1 cellular context compared by ENCODE assay signal in the genomic region with DNA sequence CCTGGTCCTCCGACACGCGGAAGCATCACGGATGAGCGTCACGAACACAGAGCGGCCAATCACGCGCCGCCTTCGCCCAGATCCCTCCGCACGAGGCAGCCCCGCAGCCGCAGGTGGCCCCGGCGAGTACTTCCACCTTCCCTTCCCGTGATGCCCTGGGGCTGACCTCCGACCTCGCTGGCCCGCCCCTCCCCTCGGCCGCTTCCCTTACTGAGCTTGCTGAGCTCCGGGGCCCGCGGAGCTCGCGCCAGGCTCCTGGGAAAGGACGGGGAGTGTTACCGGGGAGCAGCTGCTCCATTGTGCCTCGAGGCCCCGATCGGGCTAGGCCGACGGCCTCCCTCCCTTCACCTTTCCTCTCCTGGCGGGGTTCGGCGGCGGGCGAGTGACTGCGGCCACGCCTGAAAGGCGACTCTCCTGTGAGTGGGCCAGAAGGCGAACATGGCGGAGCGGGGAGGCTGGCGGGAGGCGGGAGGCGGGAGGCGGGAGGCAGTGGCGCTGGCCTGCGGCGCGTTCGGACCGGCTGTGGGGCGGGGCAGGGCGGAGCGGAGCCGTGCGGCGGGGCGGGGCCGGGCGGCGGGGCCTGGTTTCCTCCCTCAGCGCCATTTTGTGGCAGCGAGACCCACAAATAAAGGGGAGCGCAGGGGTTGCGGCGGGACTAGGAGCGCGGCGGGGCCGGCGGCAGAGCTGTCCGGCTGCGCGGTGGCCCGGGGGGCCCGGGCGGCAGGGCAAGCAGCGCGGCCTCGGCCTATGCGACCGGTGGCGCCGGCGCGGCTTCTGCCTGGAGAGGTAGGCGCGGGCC.
A peak's percentile ranks its signal among the peaks of the same experiment; 100 is the strongest.
TF ChIP-seq lines count a peak whose summit lies in the region.

A gene (plus strand): TSS at position 589 of the 799 bp plus-strand sequence. CDS start 8,760 bp downstream, outside the sequence.

TF ChIP-seq in HepG2, 621 proteins besides CTCF, POLR2A, EP300 and RAD21 (continued from another document and continues in another):
- TF ChIP-seq, protein P1, sequence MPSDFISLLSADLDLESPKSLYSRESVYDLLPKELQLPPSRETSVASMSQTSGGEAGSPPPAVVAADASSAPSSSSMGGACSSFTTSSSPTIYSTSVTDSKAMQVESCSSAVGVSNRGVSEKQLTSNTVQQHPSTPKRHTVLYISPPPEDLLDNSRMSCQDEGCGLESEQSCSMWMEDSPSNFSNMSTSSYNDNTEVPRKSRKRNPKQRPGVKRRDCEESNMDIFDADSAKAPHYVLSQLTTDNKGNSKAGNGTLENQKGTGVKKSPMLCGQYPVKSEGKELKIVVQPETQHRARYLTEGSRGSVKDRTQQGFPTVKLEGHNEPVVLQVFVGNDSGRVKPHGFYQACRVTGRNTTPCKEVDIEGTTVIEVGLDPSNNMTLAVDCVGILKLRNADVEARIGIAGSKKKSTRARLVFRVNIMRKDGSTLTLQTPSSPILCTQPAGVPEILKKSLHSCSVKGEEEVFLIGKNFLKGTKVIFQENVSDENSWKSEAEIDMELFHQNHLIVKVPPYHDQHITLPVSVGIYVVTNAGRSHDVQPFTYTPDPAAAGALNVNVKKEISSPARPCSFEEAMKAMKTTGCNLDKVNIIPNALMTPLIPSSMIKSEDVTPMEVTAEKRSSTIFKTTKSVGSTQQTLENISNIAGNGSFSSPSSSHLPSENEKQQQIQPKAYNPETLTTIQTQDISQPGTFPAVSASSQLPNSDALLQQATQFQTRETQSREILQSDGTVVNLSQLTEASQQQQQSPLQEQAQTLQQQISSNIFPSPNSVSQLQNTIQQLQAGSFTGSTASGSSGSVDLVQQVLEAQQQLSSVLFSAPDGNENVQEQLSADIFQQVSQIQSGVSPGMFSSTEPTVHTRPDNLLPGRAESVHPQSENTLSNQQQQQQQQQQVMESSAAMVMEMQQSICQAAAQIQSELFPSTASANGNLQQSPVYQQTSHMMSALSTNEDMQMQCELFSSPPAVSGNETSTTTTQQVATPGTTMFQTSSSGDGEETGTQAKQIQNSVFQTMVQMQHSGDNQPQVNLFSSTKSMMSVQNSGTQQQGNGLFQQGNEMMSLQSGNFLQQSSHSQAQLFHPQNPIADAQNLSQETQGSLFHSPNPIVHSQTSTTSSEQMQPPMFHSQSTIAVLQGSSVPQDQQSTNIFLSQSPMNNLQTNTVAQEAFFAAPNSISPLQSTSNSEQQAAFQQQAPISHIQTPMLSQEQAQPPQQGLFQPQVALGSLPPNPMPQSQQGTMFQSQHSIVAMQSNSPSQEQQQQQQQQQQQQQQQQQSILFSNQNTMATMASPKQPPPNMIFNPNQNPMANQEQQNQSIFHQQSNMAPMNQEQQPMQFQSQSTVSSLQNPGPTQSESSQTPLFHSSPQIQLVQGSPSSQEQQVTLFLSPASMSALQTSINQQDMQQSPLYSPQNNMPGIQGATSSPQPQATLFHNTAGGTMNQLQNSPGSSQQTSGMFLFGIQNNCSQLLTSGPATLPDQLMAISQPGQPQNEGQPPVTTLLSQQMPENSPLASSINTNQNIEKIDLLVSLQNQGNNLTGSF (CRISPR knock-in tag; IDR thresholded peaks at IDR 0.05) = peak; percentile 97; the same call in 1 of the 2 replicates
- TF ChIP-seq HES4 (CRISPR knock-in tag; IDR thresholded peaks at IDR 0.05; ENCODE audit: borderline replicate concordance) (peak; percentile 99), ZBTB8A (CRISPR knock-in tag; IDR thresholded peaks at IDR 0.05; ENCODE audit: borderline replicate concordance, low read depth) (no peak; the same call in 1 of the 2 replicates), RFX5 (IDR thresholded peaks at IDR 0.05; ENCODE audit: low read depth, low read length) (peak; percentile 22; the same call in 1 of the 2 replicates), JUNB (CRISPR knock-in tag; IDR thresholded peaks at IDR 0.05; ENCODE audit: borderline replicate concordance) (no peak), ZNF335 (CRISPR knock-in tag; IDR thresholded peaks at IDR 0.05) (peak; percentile 96), THAP11 (CRISPR knock-in tag; IDR thresholded peaks at IDR 0.05) (peak; percentile 95), FOSL1 (CRISPR knock-in tag; IDR thresholded peaks at IDR 0.05; ENCODE audit: borderline replicate concordance) (peak; percentile 76; the same call in 1 of the 2 replicates), REXO4 (CRISPR knock-in tag; IDR thresholded peaks at IDR 0.05; ENCODE audit: borderline replicate concordance) (0 out of 2 replicates have a peak, but pooled peaks have one; percentile 82), RFXAP (CRISPR knock-in tag; IDR thresholded peaks at IDR 0.05; ENCODE audit: borderline replicate concordance) (peak; percentile 98), SRF (IDR thresholded peaks at IDR 0.05; ENCODE audit: low read depth, low read length) (peak; percentile 60), U2AF1 (optimal IDR thresholded peaks at IDR 0.05; ENCODE audit: low read depth, low read length) (peak; percentile 98), ZNF614 (CRISPR knock-in tag; IDR thresholded peaks at IDR 0.05; ENCODE audit: borderline replicate concordance) (peak; percentile 95), NFYC (CRISPR knock-in tag; IDR thresholded peaks at IDR 0.05) (peak; percentile 97), NFE2 (CRISPR knock-in tag; IDR thresholded peaks at IDR 0.05) (no peak), ZNF572 (CRISPR knock-in tag; IDR thresholded peaks at IDR 0.05) (peak; percentile 97; the same call in 1 of the 2 replicates), NFE2L2 (IDR thresholded peaks at IDR 0.05; ENCODE audit: low read length) (no peak), NR2C2 (CRISPR knock-in tag; IDR thresholded peaks at IDR 0.05; ENCODE audit: borderline replicate concordance) (peak; percentile 99), KDM2A (CRISPR knock-in tag; IDR thresholded peaks at IDR 0.05; ENCODE audit: borderline replicate concordance, low read depth) (peak; percentile 100), SRSF4 (IDR thresholded peaks at IDR 0.05; ENCODE audit: low read depth, low read length, poor library complexity, severe bottlenecking) (no peak)
- TF ChIP-seq, protein P2, sequence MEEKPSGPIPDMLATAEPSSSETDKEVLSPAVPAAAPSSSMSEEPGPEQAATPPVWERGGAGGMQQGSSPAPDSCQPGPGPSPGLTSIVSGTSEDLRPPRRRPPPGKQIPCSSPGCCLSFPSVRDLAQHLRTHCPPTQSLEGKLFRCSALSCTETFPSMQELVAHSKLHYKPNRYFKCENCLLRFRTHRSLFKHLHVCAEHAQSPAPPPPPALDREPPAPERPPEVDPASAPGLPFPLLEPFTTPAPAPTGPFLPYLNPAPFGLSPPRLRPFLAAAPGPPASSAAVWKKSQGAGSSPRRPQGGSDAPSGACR (CRISPR knock-in tag; IDR thresholded peaks at IDR 0.05) = peak; percentile 94
- TF ChIP-seq, protein P3, sequence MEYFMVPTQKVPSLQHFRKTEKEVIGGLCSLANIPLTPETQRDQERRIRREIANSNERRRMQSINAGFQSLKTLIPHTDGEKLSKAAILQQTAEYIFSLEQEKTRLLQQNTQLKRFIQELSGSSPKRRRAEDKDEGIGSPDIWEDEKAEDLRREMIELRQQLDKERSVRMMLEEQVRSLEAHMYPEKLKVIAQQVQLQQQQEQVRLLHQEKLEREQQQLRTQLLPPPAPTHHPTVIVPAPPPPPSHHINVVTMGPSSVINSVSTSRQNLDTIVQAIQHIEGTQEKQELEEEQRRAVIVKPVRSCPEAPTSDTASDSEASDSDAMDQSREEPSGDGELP (IDR thresholded peaks at IDR 0.05; ENCODE audit: borderline replicate concordance, low read depth) = peak; percentile 66
- TF ChIP-seq, protein P4, sequence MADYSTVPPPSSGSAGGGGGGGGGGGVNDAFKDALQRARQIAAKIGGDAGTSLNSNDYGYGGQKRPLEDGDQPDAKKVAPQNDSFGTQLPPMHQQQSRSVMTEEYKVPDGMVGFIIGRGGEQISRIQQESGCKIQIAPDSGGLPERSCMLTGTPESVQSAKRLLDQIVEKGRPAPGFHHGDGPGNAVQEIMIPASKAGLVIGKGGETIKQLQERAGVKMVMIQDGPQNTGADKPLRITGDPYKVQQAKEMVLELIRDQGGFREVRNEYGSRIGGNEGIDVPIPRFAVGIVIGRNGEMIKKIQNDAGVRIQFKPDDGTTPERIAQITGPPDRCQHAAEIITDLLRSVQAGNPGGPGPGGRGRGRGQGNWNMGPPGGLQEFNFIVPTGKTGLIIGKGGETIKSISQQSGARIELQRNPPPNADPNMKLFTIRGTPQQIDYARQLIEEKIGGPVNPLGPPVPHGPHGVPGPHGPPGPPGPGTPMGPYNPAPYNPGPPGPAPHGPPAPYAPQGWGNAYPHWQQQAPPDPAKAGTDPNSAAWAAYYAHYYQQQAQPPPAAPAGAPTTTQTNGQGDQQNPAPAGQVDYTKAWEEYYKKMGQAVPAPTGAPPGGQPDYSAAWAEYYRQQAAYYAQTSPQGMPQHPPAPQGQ (CRISPR knock-in tag; IDR thresholded peaks at IDR 0.05; ENCODE audit: borderline replicate concordance) = peak; percentile 99; the same call in 1 of the 2 replicates
- TF ChIP-seq, protein P5, sequence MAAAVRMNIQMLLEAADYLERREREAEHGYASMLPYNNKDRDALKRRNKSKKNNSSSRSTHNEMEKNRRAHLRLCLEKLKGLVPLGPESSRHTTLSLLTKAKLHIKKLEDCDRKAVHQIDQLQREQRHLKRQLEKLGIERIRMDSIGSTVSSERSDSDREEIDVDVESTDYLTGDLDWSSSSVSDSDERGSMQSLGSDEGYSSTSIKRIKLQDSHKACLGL (CRISPR knock-in tag; IDR thresholded peaks at IDR 0.05) = peak; percentile 99
- TF ChIP-seq, protein P6, sequence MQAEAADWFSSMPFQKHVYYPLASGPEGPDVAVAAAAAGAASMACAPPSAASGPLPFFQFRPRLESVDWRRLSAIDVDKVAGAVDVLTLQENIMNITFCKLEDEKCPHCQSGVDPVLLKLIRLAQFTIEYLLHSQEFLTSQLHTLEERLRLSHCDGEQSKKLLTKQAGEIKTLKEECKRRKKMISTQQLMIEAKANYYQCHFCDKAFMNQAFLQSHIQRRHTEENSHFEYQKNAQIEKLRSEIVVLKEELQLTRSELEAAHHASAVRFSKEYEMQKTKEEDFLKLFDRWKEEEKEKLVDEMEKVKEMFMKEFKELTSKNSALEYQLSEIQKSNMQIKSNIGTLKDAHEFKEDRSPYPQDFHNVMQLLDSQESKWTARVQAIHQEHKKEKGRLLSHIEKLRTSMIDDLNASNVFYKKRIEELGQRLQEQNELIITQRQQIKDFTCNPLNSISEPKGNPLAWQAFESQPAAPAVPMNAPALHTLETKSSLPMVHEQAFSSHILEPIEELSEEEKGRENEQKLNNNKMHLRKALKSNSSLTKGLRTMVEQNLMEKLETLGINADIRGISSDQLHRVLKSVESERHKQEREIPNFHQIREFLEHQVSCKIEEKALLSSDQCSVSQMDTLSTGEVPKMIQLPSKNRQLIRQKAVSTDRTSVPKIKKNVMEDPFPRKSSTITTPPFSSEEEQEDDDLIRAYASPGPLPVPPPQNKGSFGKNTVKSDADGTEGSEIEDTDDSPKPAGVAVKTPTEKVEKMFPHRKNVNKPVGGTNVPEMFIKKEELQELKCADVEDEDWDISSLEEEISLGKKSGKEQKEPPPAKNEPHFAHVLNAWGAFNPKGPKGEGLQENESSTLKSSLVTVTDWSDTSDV (CRISPR knock-in tag; IDR thresholded peaks at IDR 0.05) = peak; percentile 97
- TF ChIP-seq, protein P7, sequence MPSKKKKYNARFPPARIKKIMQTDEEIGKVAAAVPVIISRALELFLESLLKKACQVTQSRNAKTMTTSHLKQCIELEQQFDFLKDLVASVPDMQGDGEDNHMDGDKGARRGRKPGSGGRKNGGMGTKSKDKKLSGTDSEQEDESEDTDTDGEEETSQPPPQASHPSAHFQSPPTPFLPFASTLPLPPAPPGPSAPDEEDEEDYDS (CRISPR knock-in tag; IDR thresholded peaks at IDR 0.05) = peak; percentile 91
- TF ChIP-seq, protein P8, sequence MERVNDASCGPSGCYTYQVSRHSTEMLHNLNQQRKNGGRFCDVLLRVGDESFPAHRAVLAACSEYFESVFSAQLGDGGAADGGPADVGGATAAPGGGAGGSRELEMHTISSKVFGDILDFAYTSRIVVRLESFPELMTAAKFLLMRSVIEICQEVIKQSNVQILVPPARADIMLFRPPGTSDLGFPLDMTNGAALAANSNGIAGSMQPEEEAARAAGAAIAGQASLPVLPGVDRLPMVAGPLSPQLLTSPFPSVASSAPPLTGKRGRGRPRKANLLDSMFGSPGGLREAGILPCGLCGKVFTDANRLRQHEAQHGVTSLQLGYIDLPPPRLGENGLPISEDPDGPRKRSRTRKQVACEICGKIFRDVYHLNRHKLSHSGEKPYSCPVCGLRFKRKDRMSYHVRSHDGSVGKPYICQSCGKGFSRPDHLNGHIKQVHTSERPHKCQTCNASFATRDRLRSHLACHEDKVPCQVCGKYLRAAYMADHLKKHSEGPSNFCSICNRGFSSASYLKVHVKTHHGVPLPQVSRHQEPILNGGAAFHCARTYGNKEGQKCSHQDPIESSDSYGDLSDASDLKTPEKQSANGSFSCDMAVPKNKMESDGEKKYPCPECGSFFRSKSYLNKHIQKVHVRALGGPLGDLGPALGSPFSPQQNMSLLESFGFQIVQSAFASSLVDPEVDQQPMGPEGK (CRISPR knock-in tag; IDR thresholded peaks at IDR 0.05) = peak; percentile 79
- TF ChIP-seq, protein P9, sequence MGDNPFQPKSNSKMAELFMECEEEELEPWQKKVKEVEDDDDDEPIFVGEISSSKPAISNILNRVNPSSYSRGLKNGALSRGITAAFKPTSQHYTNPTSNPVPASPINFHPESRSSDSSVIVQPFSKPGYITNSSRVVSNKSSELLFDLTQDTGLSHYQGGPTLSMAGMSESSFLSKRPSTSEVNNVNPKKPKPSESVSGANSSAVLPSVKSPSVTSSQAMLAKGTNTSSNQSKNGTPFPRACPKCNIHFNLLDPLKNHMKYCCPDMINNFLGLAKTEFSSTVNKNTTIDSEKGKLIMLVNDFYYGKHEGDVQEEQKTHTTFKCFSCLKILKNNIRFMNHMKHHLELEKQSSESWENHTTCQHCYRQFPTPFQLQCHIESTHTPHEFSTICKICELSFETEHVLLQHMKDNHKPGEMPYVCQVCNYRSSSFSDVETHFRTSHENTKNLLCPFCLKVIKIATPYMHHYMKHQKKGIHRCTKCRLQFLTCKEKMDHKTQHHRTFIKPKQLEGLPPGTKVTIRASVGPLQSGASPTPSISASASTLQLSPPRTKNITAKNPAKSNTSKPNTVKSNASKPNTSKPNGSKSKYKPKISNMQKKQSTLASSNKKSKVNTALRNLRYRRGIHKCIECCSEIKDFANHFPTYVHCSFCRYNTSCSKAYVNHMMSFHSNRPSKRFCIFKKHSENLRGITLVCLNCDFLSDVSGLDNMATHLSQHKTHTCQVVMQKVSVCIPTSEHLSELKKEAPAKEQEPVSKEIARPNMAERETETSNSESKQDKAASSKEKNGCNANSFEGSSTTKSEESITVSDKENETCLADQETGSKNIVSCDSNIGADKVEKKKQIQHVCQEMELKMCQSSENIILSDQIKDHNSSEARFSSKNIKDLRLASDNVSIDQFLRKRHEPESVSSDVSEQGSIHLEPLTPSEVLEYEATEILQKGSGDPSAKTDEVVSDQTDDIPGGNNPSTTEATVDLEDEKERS (CRISPR knock-in tag; IDR thresholded peaks at IDR 0.05) = peak; percentile 98
- TF ChIP-seq, protein P10, sequence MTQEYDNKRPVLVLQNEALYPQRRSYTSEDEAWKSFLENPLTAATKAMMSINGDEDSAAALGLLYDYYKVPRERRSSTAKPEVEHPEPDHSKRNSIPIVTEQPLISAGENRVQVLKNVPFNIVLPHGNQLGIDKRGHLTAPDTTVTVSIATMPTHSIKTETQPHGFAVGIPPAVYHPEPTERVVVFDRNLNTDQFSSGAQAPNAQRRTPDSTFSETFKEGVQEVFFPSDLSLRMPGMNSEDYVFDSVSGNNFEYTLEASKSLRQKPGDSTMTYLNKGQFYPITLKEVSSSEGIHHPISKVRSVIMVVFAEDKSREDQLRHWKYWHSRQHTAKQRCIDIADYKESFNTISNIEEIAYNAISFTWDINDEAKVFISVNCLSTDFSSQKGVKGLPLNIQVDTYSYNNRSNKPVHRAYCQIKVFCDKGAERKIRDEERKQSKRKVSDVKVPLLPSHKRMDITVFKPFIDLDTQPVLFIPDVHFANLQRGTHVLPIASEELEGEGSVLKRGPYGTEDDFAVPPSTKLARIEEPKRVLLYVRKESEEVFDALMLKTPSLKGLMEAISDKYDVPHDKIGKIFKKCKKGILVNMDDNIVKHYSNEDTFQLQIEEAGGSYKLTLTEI (CRISPR knock-in tag; conservative IDR thresholded peaks at IDR 0.05) = no peak
